Comparison of ENCODE assay signal across 11 cellular contexts in genomic region chr6:42141603-42142117, GRCh38. TPM values are rescaled to one million over a fixed set of nuclear protein-coding genes. Genes with fewer than 3 reads are reported as not detected.
DNase-seq lines count a peak whose midpoint lies in the region; ATAC-seq and TF ChIP-seq lines count a peak whose summit lies in the region.
"Had no signal": no experiment of that assay in that cellular context is flagged by ENCODE, and none has a peak within 500 bp of the region (broad histone marks: within the 10 kb centered on the region; RNA-seq: fewer than 3 reads in every experiment).

No MANE protein-coding gene starts in this region.

- POLR2A ChIA-PET in RWPE1 (lab: Yijun Ruan, JAX; ENCODE audit: low non-redundant PET): no interaction called here

- H3K27me3 ChIP-seq in BLaER1 treated with 17β-estradiol and CSF1 and Interleukin-3, amounts not matched to agents 10 nM and 100 nM: peaks cover 37 to 53% (median 46%) of the 10 kb centered on the region in 11 experiments
- H3K27me3 ChIP-seq in gastroesophageal sphincter: peaks cover 52% of the 10 kb centered on the region

- H3K4me1 ChIP-seq in BLaER1 treated with 17β-estradiol and CSF1 and Interleukin-3, amounts not matched to agents 10 nM and 100 nM: peaks cover 23 to 30% (median 25%) of the 10 kb centered on the region in 10 experiments
- H3K4me1 ChIP-seq in gastroesophageal sphincter: peaks cover 0 to 14% (median 8%) of the 10 kb centered on the region in 3 donors

- peak overlapping the region; percentile 41 for H3K27ac Mint-ChIP-seq in osteocyte (ENCODE audit: unreplicated experiment)
- H3K27ac Mint-ChIP-seq: stimulated activated naive B cell treated with anti-CD40 and anti-IgM and Interleukin-4, amounts not matched to agents 10 μg/mL and 1 μg/mL and 100 μg/mL, for 72 hours had no signal

- peak overlapping the region in 5 of 10 experiments; percentile 38 to 62 (median 49); a peak in 7 of 20 replicates for H3K4me3 ChIP-seq in BLaER1 treated with 17β-estradiol and CSF1 and Interleukin-3, amounts not matched to agents 10 nM and 100 nM
- H3K4me3 ChIP-seq in gastroesophageal sphincter: peak overlapping the region in 1 of 2 donors; percentile 53

- H3K27ac ChIP-seq in BLaER1 treated with 17β-estradiol and CSF1 and Interleukin-3, amounts not matched to agents 10 nM and 100 nM: no peak overlapping the region
- H3K27ac ChIP-seq in RWPE1 (peak overlapping the region; percentile 98), gastroesophageal sphincter (peak overlapping the region in 3 of 4 donors; percentile 53 to 70 (median 67))

- no peaks in the 10 kb centered on the region for H3K36me3 Mint-ChIP-seq in osteocyte (ENCODE audit: unreplicated experiment)

- peak overlapping the region; percentile 47 to 93 (median 69); a peak in 20 of 22 replicates for H3K4me2 ChIP-seq in BLaER1 treated with 17β-estradiol and CSF1 and Interleukin-3, amounts not matched to agents 10 nM and 100 nM

- no peaks in the 10 kb centered on the region for H3K36me3 ChIP-seq in BLaER1 treated with 17β-estradiol and CSF1 and Interleukin-3, amounts not matched to agents 10 nM and 100 nM
- H3K36me3 ChIP-seq in gastroesophageal sphincter: no peaks in the 10 kb centered on the region

- peaks cover 0 to 16% (median 0%) of the 10 kb centered on the region in 11 experiments; a peak in 3 of 22 replicates for H4K20me1 ChIP-seq in BLaER1 treated with 17β-estradiol and CSF1 and Interleukin-3, amounts not matched to agents 10 nM and 100 nM

- H3K27me3 Mint-ChIP-seq in osteocyte (ENCODE audit: unreplicated experiment): no peaks in the 10 kb centered on the region

- no peaks in the 10 kb centered on the region for H3K9me3 Mint-ChIP-seq in osteocyte (ENCODE audit: unreplicated experiment)
- H3K9me3 Mint-ChIP-seq: stimulated activated naive B cell treated with anti-CD40 and anti-IgM and Interleukin-4, amounts not matched to agents 10 μg/mL and 1 μg/mL and 100 μg/mL, for 72 hours had no signal

- no peaks in the 10 kb centered on the region for H3K9me3 ChIP-seq in BLaER1 treated with 17β-estradiol and CSF1 and Interleukin-3, amounts not matched to agents 10 nM and 100 nM (replicated peaks in 1 of 11)
- no peaks in the 10 kb centered on the region for H3K9me3 ChIP-seq in gastroesophageal sphincter

- peaks cover 47% of the 10 kb centered on the region for H3K4me1 Mint-ChIP-seq in osteocyte (ENCODE audit: unreplicated experiment)

- WGBS in gastroesophageal sphincter (ENCODE audit: low coverage in 1 of 2), 2 donors: 38 to 50% methylated on average over 2 to 6 of the region's 13 CpGs

- DNase-seq in RWPE1 (ENCODE audit: low spot score) (no peak), osteocyte (ENCODE audit: extremely low spot score, unreplicated experiment) (no peak), kidney glomerular epithelial cell (lab: John Stamatoyannopoulos, UW) (no peak), GDM1 (lab: John Stamatoyannopoulos, UW) (no peak), CD1c-positive myeloid dendritic cell (ENCODE audit: extremely low spot score) (no peak)
- DNase-seq: stimulated activated naive B cell treated with anti-CD40 and anti-IgM and Interleukin-4, amounts not matched to agents 10 μg/mL and 1 μg/mL and 100 μg/mL, for 72 hours had no signal

- no peak overlapping the region; a peak in 1 of 22 replicates for H3K9ac ChIP-seq in BLaER1 treated with 17β-estradiol and CSF1 and Interleukin-3, amounts not matched to agents 10 nM and 100 nM

- TF ChIP-seq EP300 in gastroesophageal sphincter (IDR thresholded peaks at IDR 0.05): no peak

- no peak for TF ChIP-seq POLR2A in gastroesophageal sphincter (IDR thresholded peaks at IDR 0.05)

- TF ChIP-seq CTCF in RWPE1 (conservative IDR thresholded peaks at IDR 0.05; ENCODE audit: low read depth) (no peak), gastroesophageal sphincter (IDR thresholded peaks at IDR 0.05) (no peak), osteocyte (IDR thresholded peaks at IDR 0.05) (no peak)

- ATAC-seq in gastroesophageal sphincter: no peak
- ATAC-seq in GM21447 (IDR thresholded peaks at IDR 0.05; ENCODE audit: unreplicated experiment): no peak

- peak overlapping the region; percentile 80 for H3K4me3 Mint-ChIP-seq in osteocyte (ENCODE audit: unreplicated experiment)

- CTCF ChIA-PET in RWPE1 (lab: Yijun Ruan, JAX): no interaction called here

RNA-seq across cellular contexts. Expression of gene C6orf132, which starts 0.8 kb away (rescaled TPM):
- total RNA-seq in gastroesophageal sphincter (10 to 100 TPM in 1 of 4 donors, 1 to 10 TPM in 2, under 1 TPM in 1; 0.93 to 12.1 (median 1.4) TPM), osteocyte (4.0 and 4.3 TPM in 2 replicates)

RNA-seq across cellular contexts. Expression of gene GUCA1A, which starts 31.5 kb away (rescaled TPM):
- total RNA-seq in gastroesophageal sphincter (under 1 TPM in 1 of 4 donors, not detected in 3; 0.46 TPM), osteocyte (not detected in 2 replicates)
- total RNA-seq: LHCN-M2, myocyte had no signal

RNA-seq across cellular contexts. Expression of gene GUCA1B, which starts 53.1 kb away (rescaled TPM):
- 1 to 10 TPM in 1 of 4 donors, under 1 TPM in 2, not detected in 1; 0.62 to 1.8 (median 0.81) TPM for total RNA-seq in gastroesophageal sphincter
- 0.76 and 1.0 TPM in 2 replicates for total RNA-seq in osteocyte

Comparison
In these comparisons a context has a peak if more than half of its experiments do, and no peak if none do; other contexts are left out.
1. H3K27ac ChIP-seq: peak in RWPE1 (single experiment) and gastroesophageal sphincter (3 of 4); none in BLaER1 treated with 17β-estradiol and CSF1 and Interleukin-3, amounts not matched to agents 10 nM and 100 nM (0 of 11).